8 cellular contexts compared by ENCODE assay signal in the genomic region with DNA sequence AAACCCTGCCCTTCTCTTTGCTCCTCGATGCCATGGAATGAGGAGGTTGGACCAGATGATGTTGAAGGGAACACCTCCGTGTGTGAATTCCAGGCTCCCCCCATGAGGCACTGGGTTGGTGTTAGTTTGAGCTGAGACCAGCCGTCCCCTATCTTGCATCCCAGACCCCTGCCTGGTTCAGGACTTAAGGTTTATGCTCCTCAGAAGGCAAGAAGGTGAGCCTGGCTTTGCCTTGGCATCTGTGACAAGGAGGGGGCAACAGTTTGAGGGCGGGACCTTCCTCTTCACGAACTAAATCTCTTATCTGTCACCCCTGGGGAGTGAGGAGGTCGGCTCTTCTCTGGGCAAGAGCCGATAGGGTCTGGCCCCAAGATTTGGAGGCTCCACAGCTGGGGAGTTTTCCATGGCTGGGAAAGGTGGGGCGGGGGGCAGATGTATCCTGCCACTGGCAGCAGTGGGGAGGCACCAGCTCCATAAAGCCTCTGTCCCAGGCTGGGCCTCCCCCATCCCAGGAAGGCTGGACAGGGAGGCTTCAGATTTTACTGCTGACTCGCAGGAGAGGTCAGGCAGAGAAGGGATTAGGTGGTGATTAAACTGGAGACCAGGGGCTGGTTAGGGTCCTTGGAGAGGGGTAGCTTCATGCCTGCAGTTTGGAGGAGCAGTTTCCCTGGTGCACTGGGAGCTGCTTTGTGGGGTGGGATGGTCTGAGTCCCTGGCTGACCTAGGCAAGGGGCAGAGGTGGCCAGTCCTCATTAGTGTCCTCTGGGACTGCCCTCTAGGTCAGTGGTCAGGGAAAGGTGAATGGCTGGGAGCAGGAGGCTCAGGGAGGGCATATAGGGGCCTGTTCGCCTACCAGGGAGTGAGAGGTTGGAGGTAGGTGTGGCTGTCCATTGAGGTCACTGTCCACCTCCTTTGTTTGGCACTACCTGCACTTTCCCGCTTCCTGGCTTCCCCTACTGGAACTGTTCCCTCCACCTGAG. TPM values are rescaled to one million over a fixed set of nuclear protein-coding genes. Genes with fewer than 3 reads are reported as not detected.
DNase-seq lines count a peak whose midpoint lies in the region; ATAC-seq and TF ChIP-seq lines count a peak whose summit lies in the region.

No MANE protein-coding gene starts in this region.

- ATAC-seq in HG03139 (IDR thresholded peaks at IDR 0.05; ENCODE audit: unreplicated experiment): no peak
- no peak for ATAC-seq in HG03095 (IDR thresholded peaks at IDR 0.05; ENCODE audit: unreplicated experiment)
- ATAC-seq in GM21390 (IDR thresholded peaks at IDR 0.05; ENCODE audit: unreplicated experiment): no peak

- no peaks in the 10 kb centered on the region for H4K20me1 ChIP-seq in SU-DHL-6 (ENCODE audit: low read depth, low read length)

- TF ChIP-seq POLR2A in prostate gland (IDR thresholded peaks at IDR 0.05): no peak

- H3F3A ChIP-seq in SU-DHL-6 (ENCODE audit: insufficient read depth): no peaks in the 10 kb centered on the region

- H3K9me2 ChIP-seq in SU-DHL-6 (replicated peaks; ENCODE audit: insufficient read depth, low read length): no peaks in the 10 kb centered on the region

- TF ChIP-seq CTCF in SU-DHL-6 (IDR thresholded peaks at IDR 0.05; ENCODE audit: insufficient read depth, low read length, poor library complexity, severe bottlenecking) (no peak), fibroblast of mammary gland (conservative IDR thresholded peaks at IDR 0.05; ENCODE audit: control insufficient read depth, insufficient read depth, low read depth, low read length) (no peak), prostate gland (IDR thresholded peaks at IDR 0.05) (no peak)

- H2AFZ ChIP-seq in SU-DHL-6 (ENCODE audit: low read depth, low read length, severe bottlenecking): no peak overlapping the region

- no peaks in the 10 kb centered on the region for H3K79me2 ChIP-seq in SU-DHL-6 (ENCODE audit: insufficient read depth, low read length)

- H3K36me3 ChIP-seq in SU-DHL-6 (ENCODE audit: low read length) (no peaks in the 10 kb centered on the region), prostate gland (no peaks in the 10 kb centered on the region)

- H3K27ac ChIP-seq in SU-DHL-6 (ENCODE audit: low read depth, low read length): no peak overlapping the region
- peak overlapping the region; percentile 91 to 95 for H3K27ac ChIP-seq in prostate gland

- H3K27me3 ChIP-seq in SU-DHL-6 (ENCODE audit: low read length) (no peaks in the 10 kb centered on the region), prostate gland (replicated peaks; ENCODE audit: insufficient read depth) (no peaks in the 10 kb centered on the region)

- H3K9me3 ChIP-seq in SU-DHL-6 (ENCODE audit: insufficient read depth, low read length) (no peaks in the 10 kb centered on the region), prostate gland (no peaks in the 10 kb centered on the region)

- peak overlapping the region; percentile 44 for H3K9ac ChIP-seq in SU-DHL-6 (ENCODE audit: low read length)

- H3K4me3 ChIP-seq in SU-DHL-6 (ENCODE audit: insufficient read depth, low read length, poor library complexity, severe bottlenecking): no peak overlapping the region
- peak overlapping the region; percentile 78 for H3K4me3 ChIP-seq in fibroblast of mammary gland (ENCODE audit: control insufficient read depth, low read depth, low read length)
- H3K4me3 ChIP-seq in prostate gland: peak overlapping the region; percentile 77 to 87

- 18% methylated on average over 11 of the region's 11 CpGs for WGBS in prostate gland

- DNase-seq in ELF-1 (ENCODE audit: low read depth, low spot score) (peak; percentile 22), fibroblast of mammary gland (ENCODE audit: low read depth) (no peak), prostate gland (ENCODE audit: low spot score) (no peak), DMS79 (lab: John Stamatoyannopoulos, UW) (no peak)

- peaks cover 13% of the 10 kb centered on the region for H3K4me1 ChIP-seq in prostate gland (replicated peaks)

- intact Hi-C loops in prostate gland (cut with DNase I): loop anchor here (2.0 kb wide), 1 partner anchor 27 kb away; a partner anchor contains a TSS

- peak overlapping the region; percentile 52 for H3K4me2 ChIP-seq in SU-DHL-6 (ENCODE audit: low read depth, low read length, poor library complexity, severe bottlenecking)

RNA-seq across cellular contexts. Expression of a gene that starts 1.1 kb away (rescaled TPM):
- total RNA-seq in prostate gland: 10 to 100 TPM; 16.8 to 31.1 TPM

RNA-seq across cellular contexts. Expression of a gene that starts 10.7 kb away (rescaled TPM):
- total RNA-seq in prostate gland: 10 to 100 TPM; 18.1 to 20.0 TPM

RNA-seq across cellular contexts. Expression of a gene that starts 27.6 kb away (rescaled TPM):
- 10 to 100 TPM; 14.1 to 28.1 TPM for total RNA-seq in prostate gland

RNA-seq across cellular contexts. Expression of a gene that starts 41.1 kb away (rescaled TPM):
- 10 to 100 TPM in 1 of 2 donors, 1 to 10 TPM in 1; 3.5 to 28.6 TPM for total RNA-seq in prostate gland

RNA-seq across cellular contexts. Expression of a gene that starts 41.3 kb away (rescaled TPM):
- total RNA-seq in prostate gland: 100 to 1,000 TPM; 108 to 134 TPM
